Comparison of ENCODE assay signal across 30 cellular contexts in the genomic region with DNA sequence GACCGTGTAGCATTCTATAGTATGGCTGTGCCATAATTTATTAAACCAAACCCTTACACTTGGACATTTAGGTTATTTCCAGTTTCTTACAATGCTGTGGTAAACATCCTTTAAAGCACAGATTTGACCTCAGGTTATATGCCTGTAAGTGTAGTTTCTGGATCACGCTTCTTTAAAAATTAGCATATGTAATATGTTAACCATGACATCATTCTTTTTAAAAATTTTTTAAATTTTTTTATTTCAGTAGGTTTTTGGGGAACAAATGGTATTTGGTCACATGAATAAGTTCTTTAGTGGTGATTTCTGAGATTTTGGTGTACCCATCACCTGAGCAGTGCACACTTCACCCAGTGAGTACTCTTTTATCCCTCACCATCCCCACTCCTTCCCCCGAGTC.
"Had no signal": no experiment of that assay in that cellular context is flagged by ENCODE, and none has a peak within 500 bp of the region (broad histone marks: within the 10 kb centered on the region; RNA-seq: fewer than 3 reads in every experiment).

No MANE protein-coding gene starts in this region.

- H3K36me3 ChIP-seq: ascending aorta, cardiac muscle cell had no signal

- H3K9me3 ChIP-seq: ascending aorta had no signal

- ATAC-seq: activated CD4-positive, alpha-beta T cell treated with anti-CD3 and anti-CD28 coated beads for 36 hours; activated CD8-positive, alpha-beta memory T cell treated with anti-CD3 and anti-CD28 coated beads, Interleukin-2, amount 10 ng/mL, durations not matched to agents 7 days and 5 days; activated CD8-positive, alpha-beta T cell treated with anti-CD3 and anti-CD28 coated beads, Interleukin-2, amount 10 ng/mL, durations not matched to agents 7 days and 5 days; activated naive CD8-positive, alpha-beta T cell treated with anti-CD3 and anti-CD28 coated beads, Interleukin-2, amount 50 U/mL, for 24 hours had no signal

- DNase-seq: activated B cell treated with CpG ODN at 0.5 μM for 24 hours; activated CD4-positive, alpha-beta memory T cell treated with anti-CD3 and anti-CD28 coated beads, Interleukin-2, amount 10 ng/mL, durations not matched to agents 7 days and 5 days; activated CD4-positive, alpha-beta T cell treated with anti-CD3 and anti-CD28 coated beads for 1 hour; activated CD4-positive, alpha-beta T cell treated with anti-CD3 and anti-CD28 coated beads for 36 hours; activated CD4-positive, alpha-beta T cell treated with anti-CD3 and anti-CD28 coated beads for 48 hours; activated CD4-positive, alpha-beta T cell treated with anti-CD3 and anti-CD28 coated beads, Interleukin-2, amount 10 ng/mL, durations not matched to agents 7 days and 5 days; activated CD4-positive, alpha-beta T cell treated with anti-CD3 and anti-CD28 coated beads, Interleukin-2, amount 50 U/mL, for 48 hours; activated CD8-positive, alpha-beta memory T cell treated with anti-CD3 and anti-CD28 coated beads for 24 hours; activated CD8-positive, alpha-beta memory T cell treated with anti-CD3 and anti-CD28 coated beads, Interleukin-2, amount 10 ng/mL, durations not matched to agents 7 days and 5 days; activated CD8-positive, alpha-beta memory T cell treated with anti-CD3 and anti-CD28 coated beads, Interleukin-2, amount 50 U/mL, for 48 hours; activated CD8-positive, alpha-beta T cell treated with anti-CD3 and anti-CD28 coated beads, Interleukin-2, amount 10 ng/mL, durations not matched to agents 7 days and 5 days; activated effector memory CD4-positive, alpha-beta T cell treated with Interleukin-2 at 50 U/mL for 16 hours; activated gamma-delta T cell; activated naive CD4-positive, alpha-beta T cell treated with anti-CD3 and anti-CD28 coated beads, Interleukin-2, amount 10 ng/mL, durations not matched to agents 7 days and 5 days; activated naive CD4-positive, alpha-beta T cell treated with Interleukin-2 at 50 U/mL for 16 hours; activated naive CD8-positive, alpha-beta T cell treated with anti-CD3 and anti-CD28 coated beads, Interleukin-2, amount 10 ng/mL, durations not matched to agents 7 days and 5 days; activated naive CD8-positive, alpha-beta T cell treated with anti-CD3 and anti-CD28 coated beads, Interleukin-2, amount 50 U/mL, for 24 hours; activated T-cell treated with anti-CD3 and anti-CD28 coated beads, Interleukin-2, amount 50 U/mL, for 24 hours; activated T-cell treated with anti-CD3 and anti-CD28 coated beads, Interleukin-2, amount 50 U/mL, for 48 hours; amygdala; anterior cingulate cortex; caudate nucleus; cerebellar nuclear complex; T-helper 2 cell; T-helper 9 cell had no signal

- H3K4me3 ChIP-seq: ascending aorta, cardiac muscle cell had no signal

- H3K27ac ChIP-seq: ascending aorta, cardiac muscle cell, VCaP had no signal

- FAIRE-seq: bronchial epithelial cell, TTC549 had no signal

- H3K27me3 ChIP-seq: ascending aorta, cardiac muscle cell had no signal
